Comparison of ENCODE assay signal across 2 cellular contexts in the genomic region with DNA sequence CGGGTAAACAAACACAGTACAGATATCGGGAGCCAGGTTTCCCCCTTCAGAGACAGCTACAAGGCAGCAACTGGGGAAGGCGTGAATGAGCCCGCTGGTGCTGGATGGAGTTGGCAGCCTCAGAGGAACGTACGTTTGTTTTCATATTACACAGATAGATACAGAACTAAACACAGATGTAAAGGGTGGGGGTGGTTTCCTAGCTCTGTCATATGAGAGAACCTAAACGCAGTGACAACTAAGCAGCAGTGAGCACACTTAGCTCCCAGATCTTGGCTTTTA.
A peak's percentile ranks its signal among the peaks of the same experiment; 100 is the strongest.
TF ChIP-seq lines count a peak whose summit lies in the region.

No MANE protein-coding gene starts in this region.

TF ChIP-seq in HEK293, 187 proteins besides CTCF, POLR2A, EP300 and RAD21:
- TF ChIP-seq ZFP69B (tag by site-specific recombination; IDR thresholded peaks at IDR 0.05): no peak
- peak; percentile 12 for TF ChIP-seq SETDB1 (IDR thresholded peaks at IDR 0.05; ENCODE audit: insufficient read length, low read length)

TF ChIP-seq in H1, 55 proteins besides CTCF, POLR2A, EP300 and RAD21:
- TF ChIP-seq SIX5 (IDR thresholded peaks at IDR 0.05; ENCODE audit: low read depth, low read length) (no peak), NRF1 (IDR thresholded peaks at IDR 0.05; ENCODE audit: low read depth, low read length) (no peak), GABPA (IDR thresholded peaks at IDR 0.05; ENCODE audit: borderline replicate concordance, insufficient read depth, low read length) (no peak), EGR1 (IDR thresholded peaks at IDR 0.05; ENCODE audit: borderline replicate concordance, low read depth, low read length) (no peak), SP4 (IDR thresholded peaks at IDR 0.05; ENCODE audit: low read length) (no peak), TBP (IDR thresholded peaks at IDR 0.05; ENCODE audit: low read depth, low read length) (no peak), SP1 (IDR thresholded peaks at IDR 0.05; ENCODE audit: low read depth, low read length) (no peak), HDAC6 (IDR thresholded peaks at IDR 0.05; ENCODE audit: low read depth, low read length) (no peak), SAP30 (IDR thresholded peaks at IDR 0.05; ENCODE audit: insufficient read depth, insufficient replicate concordance, low read length) (no peak)
- TF ChIP-seq, protein P1, sequence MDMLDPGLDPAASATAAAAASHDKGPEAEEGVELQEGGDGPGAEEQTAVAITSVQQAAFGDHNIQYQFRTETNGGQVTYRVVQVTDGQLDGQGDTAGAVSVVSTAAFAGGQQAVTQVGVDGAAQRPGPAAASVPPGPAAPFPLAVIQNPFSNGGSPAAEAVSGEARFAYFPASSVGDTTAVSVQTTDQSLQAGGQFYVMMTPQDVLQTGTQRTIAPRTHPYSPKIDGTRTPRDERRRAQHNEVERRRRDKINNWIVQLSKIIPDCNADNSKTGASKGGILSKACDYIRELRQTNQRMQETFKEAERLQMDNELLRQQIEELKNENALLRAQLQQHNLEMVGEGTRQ (IDR thresholded peaks at IDR 0.05; ENCODE audit: low read length): no peak
TF ChIP-seq in H1: peak in this region for 0.
